In the genomic region with DNA sequence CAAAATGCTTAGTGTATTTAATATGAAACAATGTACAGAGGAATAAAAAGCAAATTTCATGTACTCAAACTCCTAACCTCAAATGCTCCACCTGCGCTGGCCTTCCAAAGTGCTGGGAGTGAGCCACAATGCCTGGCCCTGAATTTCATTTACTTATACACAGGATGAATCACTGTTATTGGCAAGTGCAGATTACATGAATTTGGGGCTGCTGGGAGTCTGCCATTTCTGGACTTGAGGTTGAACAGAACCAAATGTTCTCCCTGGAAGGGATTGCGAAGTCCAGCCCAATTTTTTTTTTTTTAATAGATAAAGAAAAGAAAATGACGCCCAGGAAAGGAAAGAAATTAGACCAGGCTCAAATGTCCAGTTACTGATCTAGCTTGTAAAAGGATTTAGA, we compare ENCODE assay signal across 13 cellular contexts. TPM values are rescaled to one million over a fixed set of nuclear protein-coding genes. Genes with fewer than 3 reads are reported as not detected.
A peak's percentile ranks its signal among the peaks of the same experiment; 100 is the strongest.
DNase-seq lines count a peak whose midpoint lies in the region; ATAC-seq and TF ChIP-seq lines count a peak whose summit lies in the region.
"Had no signal": no experiment of that assay in that cellular context is flagged by ENCODE, and none has a peak within 500 bp of the region (broad histone marks: within the 10 kb centered on the region; RNA-seq: fewer than 3 reads in every experiment).

No MANE protein-coding gene starts in this region.

- no peaks in the 10 kb centered on the region for H3K36me3 ChIP-seq in PC-3 (ENCODE audit: low read depth, low read length)
- no peaks in the 10 kb centered on the region for H3K36me3 ChIP-seq in tibial nerve

- no peaks in the 10 kb centered on the region for H3K9me3 ChIP-seq in PC-3 (ENCODE audit: low read length)
- no peaks in the 10 kb centered on the region for H3K9me3 ChIP-seq in tibial nerve
- H3K9me3 ChIP-seq: Caco-2 had no signal

- H3F3A ChIP-seq in PC-3 (ENCODE audit: low read length, unreplicated experiment): no peaks in the 10 kb centered on the region

- TF ChIP-seq EP300 in tibial nerve (IDR thresholded peaks at IDR 0.05): peak in 1 of 2 donors; percentile 44

- 66 to 80% methylated on average over 3 of the region's 3 CpGs for WGBS in tibial nerve, 2 donors

- H3K9ac ChIP-seq in PC-3 (ENCODE audit: low read length): no peak overlapping the region

- CTCF ChIA-PET in PC-3 (lab: Charles Lee): no interaction called here
- CTCF ChIA-PET in HEK293T (lab: Yijun Ruan, JAX): no interaction called here

- DNase-seq in PC-3 (peak; percentile 48), fibroblast of peridontal ligament (ENCODE audit: extremely low read depth) (peak; percentile 98), mucosa of gallbladder (ENCODE audit: low spot score) (peak; percentile 53), tibial nerve (ENCODE audit: low spot score in 2 of 2) (peak; percentile 37 to 54), HEK293T (ENCODE audit: extremely low spot score) (no peak), NCI-H2227 treated with DMSO at 0.1 percent for 48 hours (lab: John Stamatoyannopoulos, UW) (no peak), AML-193 (lab: John Stamatoyannopoulos, UW) (no peak), DMS153 treated with DMSO at 0.1 percent for 48 hours (lab: John Stamatoyannopoulos, UW; ENCODE audit: unreplicated experiment) (no peak)
- DNase-seq: Caco-2; effector memory CD4-positive, alpha-beta T cell; Karpas-422; NCI-H2029 had no signal

- TF ChIP-seq POLR2A in tibial nerve (IDR thresholded peaks at IDR 0.05): no peak

- no TSS peak for BruUV-seq in PC-3 (replicated peaks; lab: Mats Ljungman, UMichigan)

- H3K27ac ChIP-seq in PC-3 (ENCODE audit: low read length) (no peak overlapping the region), tibial nerve (peak overlapping the region in 1 of 4 donors; percentile 52)
- H3K27ac ChIP-seq: VCaP had no signal

- H3K4me3 ChIP-seq in PC-3 (ENCODE audit: low read length) (no peak overlapping the region), tibial nerve (no peak overlapping the region)

- no peak for TF ChIP-seq CTCF in PC-3 (conservative IDR thresholded peaks at IDR 0.05; ENCODE audit: low read depth, low read length)
- no peak for TF ChIP-seq CTCF in tibial nerve (IDR thresholded peaks at IDR 0.05)

- H3K4me2 ChIP-seq in PC-3 (ENCODE audit: low read length): no peak overlapping the region

- intact Hi-C loops in PC-3 (cut with micrococcal nuclease): loop anchor here (10.0 kb wide), 1 partner anchor 509 kb away; no protein-coding TSS in a partner anchor

- no peaks in the 10 kb centered on the region for H3K4me1 ChIP-seq in PC-3 (ENCODE audit: insufficient read depth, low read length)
- peaks cover 0 to 6% (median 0%) of the 10 kb centered on the region in 4 donors for H3K4me1 ChIP-seq in tibial nerve
- H3K4me1 ChIP-seq: Caco-2 had no signal

- no peak overlapping the region for H2AFZ ChIP-seq in PC-3 (ENCODE audit: low read length)

- peak; percentile 86 for ATAC-seq in PC-3

- POLR2A ChIA-PET in PC-3 (lab: Charles Lee; ENCODE audit: unreplicated experiment): no interaction called here
- POLR2A ChIA-PET in HEK293T (lab: Yijun Ruan, JAX): no interaction called here

- H3K27me3 ChIP-seq in PC-3 (ENCODE audit: low read length) (no peaks in the 10 kb centered on the region), tibial nerve (no peaks in the 10 kb centered on the region)

- no peaks in the 10 kb centered on the region for H4K20me1 ChIP-seq in PC-3 (ENCODE audit: low read length)

- H3K9me2 ChIP-seq in PC-3 (replicated peaks; ENCODE audit: low read length): no peaks in the 10 kb centered on the region

- no peaks in the 10 kb centered on the region for H3K79me2 ChIP-seq in PC-3 (ENCODE audit: low read length)

TF ChIP-seq in HEK293T, 16 proteins besides CTCF, POLR2A, EP300 and RAD21:
- TF ChIP-seq NFRKB (IDR thresholded peaks at IDR 0.05) (no peak), FOXA1 (IDR thresholded peaks at IDR 0.05) (no peak), BHLHE40 (IDR thresholded peaks at IDR 0.05; ENCODE audit: borderline replicate concordance) (no peak), SP1 (IDR thresholded peaks at IDR 0.05) (no peak), ARNT (IDR thresholded peaks at IDR 0.05) (no peak), SUZ12 (IDR thresholded peaks at IDR 0.05) (no peak), ZNF384 (IDR thresholded peaks at IDR 0.05) (no peak), FOXK2 (IDR thresholded peaks at IDR 0.05) (no peak), L3MBTL2 (conservative IDR thresholded peaks at IDR 0.05) (no peak), ELF4 (IDR thresholded peaks at IDR 0.05) (no peak), PKNOX1 (IDR thresholded peaks at IDR 0.05) (no peak), CTBP1 (IDR thresholded peaks at IDR 0.05; ENCODE audit: borderline replicate concordance) (no peak), LEF1 (IDR thresholded peaks at IDR 0.05; ENCODE audit: borderline replicate concordance) (no peak), FOXM1 (IDR thresholded peaks at IDR 0.05; ENCODE audit: borderline replicate concordance) (no peak), TARDBP (IDR thresholded peaks at IDR 0.05) (no peak), HDGF (IDR thresholded peaks at IDR 0.05; ENCODE audit: borderline replicate concordance) (no peak)

RNA-seq across cellular contexts. Expression of gene CSTF2T, which starts 6.8 kb away (rescaled TPM):
- total RNA-seq in PC-3 (2014; rRNA removed) (41.7 and 45.2 TPM in 2 replicates), mucosa of gallbladder (22.6 TPM), tibial nerve (10 to 100 TPM; 18.6 to 25.7 (median 20.8) TPM)

Comparison
In these comparisons a context has a peak if more than half of its experiments do, and no peak if none do; other contexts are left out.
1. DNase-seq: peak in PC-3 (single experiment), fibroblast of peridontal ligament (single experiment), mucosa of gallbladder (single experiment) and tibial nerve (2 of 2); none in HEK293T (single experiment), NCI-H2227 treated with DMSO at 0.1 percent for 48 hours (single experiment), AML-193 (0 of 2) and DMS153 treated with DMSO at 0.1 percent for 48 hours (single experiment).